Comparison of ENCODE assay signal across 1 cellular context in the genomic region with DNA sequence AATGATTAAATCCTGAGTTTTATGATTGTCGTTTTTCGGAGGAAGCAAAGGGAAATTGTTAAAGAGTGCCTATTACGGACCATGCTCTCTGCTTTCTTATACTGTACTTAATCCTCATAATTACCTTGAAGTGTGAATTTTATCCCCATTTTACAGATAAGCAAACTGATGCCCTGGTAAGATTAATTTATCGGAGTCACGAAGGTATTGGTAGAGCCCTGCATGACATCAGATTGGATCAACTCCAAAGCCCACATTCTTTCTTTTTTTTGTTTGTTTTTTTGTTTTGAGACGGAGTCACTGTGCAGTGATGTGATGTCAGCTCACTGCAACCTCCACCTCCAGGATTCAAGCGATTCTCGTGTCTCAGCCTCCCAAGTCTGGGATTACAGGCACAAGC.
TF ChIP-seq lines count a peak whose summit lies in the region.

No MANE protein-coding gene starts in this region.

TF ChIP-seq in GM23338, 12 proteins besides CTCF, POLR2A, EP300 and RAD21 (continued from another document):
- TF ChIP-seq, protein P1, sequence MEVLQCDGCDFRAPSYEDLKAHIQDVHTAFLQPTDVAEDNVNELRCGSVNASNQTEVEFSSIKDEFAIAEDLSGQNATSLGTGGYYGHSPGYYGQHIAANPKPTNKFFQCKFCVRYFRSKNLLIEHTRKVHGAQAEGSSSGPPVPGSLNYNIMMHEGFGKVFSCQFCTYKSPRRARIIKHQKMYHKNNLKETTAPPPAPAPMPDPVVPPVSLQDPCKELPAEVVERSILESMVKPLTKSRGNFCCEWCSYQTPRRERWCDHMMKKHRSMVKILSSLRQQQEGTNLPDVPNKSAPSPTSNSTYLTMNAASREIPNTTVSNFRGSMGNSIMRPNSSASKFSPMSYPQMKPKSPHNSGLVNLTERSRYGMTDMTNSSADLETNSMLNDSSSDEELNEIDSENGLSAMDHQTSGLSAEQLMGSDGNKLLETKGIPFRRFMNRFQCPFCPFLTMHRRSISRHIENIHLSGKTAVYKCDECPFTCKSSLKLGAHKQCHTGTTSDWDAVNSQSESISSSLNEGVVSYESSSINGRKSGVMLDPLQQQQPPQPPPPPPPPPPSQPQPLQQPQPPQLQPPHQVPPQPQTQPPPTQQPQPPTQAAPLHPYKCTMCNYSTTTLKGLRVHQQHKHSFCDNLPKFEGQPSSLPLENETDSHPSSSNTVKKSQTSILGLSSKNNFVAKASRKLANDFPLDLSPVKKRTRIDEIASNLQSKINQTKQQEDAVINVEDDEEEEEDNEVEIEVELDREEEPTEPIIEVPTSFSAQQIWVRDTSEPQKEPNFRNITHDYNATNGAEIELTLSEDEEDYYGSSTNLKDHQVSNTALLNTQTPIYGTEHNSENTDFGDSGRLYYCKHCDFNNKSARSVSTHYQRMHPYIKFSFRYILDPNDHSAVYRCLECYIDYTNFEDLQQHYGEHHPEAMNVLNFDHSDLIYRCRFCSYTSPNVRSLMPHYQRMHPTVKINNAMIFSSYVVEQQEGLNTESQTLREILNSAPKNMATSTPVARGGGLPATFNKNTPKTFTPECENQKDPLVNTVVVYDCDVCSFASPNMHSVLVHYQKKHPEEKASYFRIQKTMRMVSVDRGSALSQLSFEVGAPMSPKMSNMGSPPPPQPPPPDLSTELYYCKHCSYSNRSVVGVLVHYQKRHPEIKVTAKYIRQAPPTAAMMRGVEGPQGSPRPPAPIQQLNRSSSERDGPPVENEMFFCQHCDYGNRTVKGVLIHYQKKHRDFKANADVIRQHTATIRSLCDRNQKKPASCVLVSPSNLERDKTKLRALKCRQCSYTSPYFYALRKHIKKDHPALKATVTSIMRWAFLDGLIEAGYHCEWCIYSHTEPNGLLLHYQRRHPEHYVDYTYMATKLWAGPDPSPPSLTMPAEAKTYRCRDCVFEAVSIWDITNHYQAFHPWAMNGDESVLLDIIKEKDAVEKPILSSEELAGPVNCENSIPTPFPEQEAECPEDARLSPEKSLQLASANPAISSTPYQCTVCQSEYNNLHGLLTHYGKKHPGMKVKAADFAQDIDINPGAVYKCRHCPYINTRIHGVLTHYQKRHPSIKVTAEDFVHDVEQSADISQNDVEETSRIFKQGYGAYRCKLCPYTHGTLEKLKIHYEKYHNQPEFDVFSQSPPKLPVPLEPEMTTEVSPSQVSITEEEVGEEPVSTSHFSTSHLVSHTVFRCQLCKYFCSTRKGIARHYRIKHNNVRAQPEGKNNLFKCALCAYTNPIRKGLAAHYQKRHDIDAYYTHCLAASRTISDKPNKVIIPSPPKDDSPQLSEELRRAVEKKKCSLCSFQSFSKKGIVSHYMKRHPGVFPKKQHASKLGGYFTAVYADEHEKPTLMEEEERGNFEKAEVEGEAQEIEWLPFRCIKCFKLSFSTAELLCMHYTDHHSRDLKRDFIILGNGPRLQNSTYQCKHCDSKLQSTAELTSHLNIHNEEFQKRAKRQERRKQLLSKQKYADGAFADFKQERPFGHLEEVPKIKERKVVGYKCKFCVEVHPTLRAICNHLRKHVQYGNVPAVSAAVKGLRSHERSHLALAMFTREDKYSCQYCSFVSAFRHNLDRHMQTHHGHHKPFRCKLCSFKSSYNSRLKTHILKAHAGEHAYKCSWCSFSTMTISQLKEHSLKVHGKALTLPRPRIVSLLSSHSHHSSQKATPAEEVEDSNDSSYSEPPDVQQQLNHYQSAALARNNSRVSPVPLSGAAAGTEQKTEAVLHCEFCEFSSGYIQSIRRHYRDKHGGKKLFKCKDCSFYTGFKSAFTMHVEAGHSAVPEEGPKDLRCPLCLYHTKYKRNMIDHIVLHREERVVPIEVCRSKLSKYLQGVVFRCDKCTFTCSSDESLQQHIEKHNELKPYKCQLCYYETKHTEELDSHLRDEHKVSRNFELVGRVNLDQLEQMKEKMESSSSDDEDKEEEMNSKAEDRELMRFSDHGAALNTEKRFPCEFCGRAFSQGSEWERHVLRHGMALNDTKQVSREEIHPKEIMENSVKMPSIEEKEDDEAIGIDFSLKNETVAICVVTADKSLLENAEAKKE (CRISPR knock-in tag; IDR thresholded peaks at IDR 0.05) = no peak
- TF ChIP-seq NANOG (IDR thresholded peaks at IDR 0.05; ENCODE audit: borderline replicate concordance) (no peak), JUNB (IDR thresholded peaks at IDR 0.05; ENCODE audit: unreplicated experiment) (no peak), ZNF114 (CRISPR knock-in tag; IDR thresholded peaks at IDR 0.05) (no peak)
